In genomic region chr10:68720793-68721672, GRCh38 we compare ENCODE assay signal across 1 cellular context.
TF ChIP-seq lines count a peak whose summit lies in the region.

Gene CCAR1 (plus strand): TSS chr10:68721239. CDS start chr10:68722505, 1,266 bp downstream.

TF ChIP-seq in HepG2, 621 proteins besides CTCF, POLR2A, EP300 and RAD21 (continued from another document and continues in another):
- 0 out of 2 replicates have a peak, but pooled peaks have one; percentile 28 for TF ChIP-seq MYNN (CRISPR knock-in tag; IDR thresholded peaks at IDR 0.05; ENCODE audit: low read depth)
- TF ChIP-seq RARA (CRISPR knock-in tag; IDR thresholded peaks at IDR 0.05): no peak
- no peak for TF ChIP-seq ZNF446 (CRISPR knock-in tag; IDR thresholded peaks at IDR 0.05)
- peak; percentile 76; the same call in 1 of the 2 replicates for TF ChIP-seq MEIS1 (CRISPR knock-in tag; IDR thresholded peaks at IDR 0.05; ENCODE audit: borderline replicate concordance)
- peak; percentile 80 for TF ChIP-seq THAP11 (CRISPR knock-in tag; IDR thresholded peaks at IDR 0.05)
- TF ChIP-seq ZBTB25 (CRISPR knock-in tag; IDR thresholded peaks at IDR 0.05): peak; percentile 43
- no peak for TF ChIP-seq THYN1 (CRISPR knock-in tag; IDR thresholded peaks at IDR 0.05; ENCODE audit: borderline replicate concordance, low read depth)
- no peak for TF ChIP-seq ZNF709 (CRISPR knock-in tag; IDR thresholded peaks at IDR 0.05)
- no peak for TF ChIP-seq ZNF33A (CRISPR knock-in tag; IDR thresholded peaks at IDR 0.05; ENCODE audit: borderline replicate concordance)
- TF ChIP-seq ZNF136 (CRISPR knock-in tag; IDR thresholded peaks at IDR 0.05; ENCODE audit: low read depth): no peak
- no peak for TF ChIP-seq CHD4 (IDR thresholded peaks at IDR 0.05; ENCODE audit: borderline replicate concordance, low read length)
- peak; percentile 41; the same call in 1 of the 2 replicates for TF ChIP-seq HNF1B (CRISPR knock-in tag; IDR thresholded peaks at IDR 0.05)
- no peak for TF ChIP-seq ZNF3 (CRISPR knock-in tag; IDR thresholded peaks at IDR 0.05)
- no peak for TF ChIP-seq ATF4 (CRISPR knock-in tag; IDR thresholded peaks at IDR 0.05)
- TF ChIP-seq ARID4A (CRISPR knock-in tag; IDR thresholded peaks at IDR 0.05; ENCODE audit: borderline replicate concordance): peak; percentile 84
- TF ChIP-seq ZNF891 (CRISPR knock-in tag; IDR thresholded peaks at IDR 0.05): peak; percentile 58; the same call in 1 of the 2 replicates
- TF ChIP-seq NR0B2 (CRISPR knock-in tag; IDR thresholded peaks at IDR 0.05): peak; percentile 53; the same call in 1 of the 2 replicates
- no peak for TF ChIP-seq SPEN (CRISPR knock-in tag; IDR thresholded peaks at IDR 0.05; ENCODE audit: low read depth)
- TF ChIP-seq ZNF646 (CRISPR knock-in tag; IDR thresholded peaks at IDR 0.05): no peak
- peak; percentile 37; the same call in 1 of the 2 replicates for TF ChIP-seq MNT (IDR thresholded peaks at IDR 0.05)
- TF ChIP-seq ZNF18 (CRISPR knock-in tag; IDR thresholded peaks at IDR 0.05; ENCODE audit: insufficient replicate concordance): no peak
- TF ChIP-seq ZMAT3 (CRISPR knock-in tag; conservative IDR thresholded peaks at IDR 0.05): no peak
- no peak for TF ChIP-seq CEBPG (CRISPR knock-in tag; IDR thresholded peaks at IDR 0.05)
- peak; percentile 91 for TF ChIP-seq KDM5B (CRISPR knock-in tag; IDR thresholded peaks at IDR 0.05; ENCODE audit: borderline replicate concordance)
- peak; percentile 84 for TF ChIP-seq ARNT2 (CRISPR knock-in tag; IDR thresholded peaks at IDR 0.05; ENCODE audit: low read depth)
- no peak for TF ChIP-seq SKIL (CRISPR knock-in tag; IDR thresholded peaks at IDR 0.05; ENCODE audit: borderline replicate concordance)
- peak; percentile 49; the same call in 1 of the 2 replicates for TF ChIP-seq THRA (CRISPR knock-in tag; IDR thresholded peaks at IDR 0.05; ENCODE audit: borderline replicate concordance)
- peak; percentile 94 for TF ChIP-seq HOXA3 (CRISPR knock-in tag; IDR thresholded peaks at IDR 0.05)
- TF ChIP-seq GPBP1L1 (CRISPR knock-in tag; IDR thresholded peaks at IDR 0.05): no peak
- peak; percentile 77 for TF ChIP-seq DR1 (CRISPR knock-in tag; IDR thresholded peaks at IDR 0.05)
